In the genomic region with DNA sequence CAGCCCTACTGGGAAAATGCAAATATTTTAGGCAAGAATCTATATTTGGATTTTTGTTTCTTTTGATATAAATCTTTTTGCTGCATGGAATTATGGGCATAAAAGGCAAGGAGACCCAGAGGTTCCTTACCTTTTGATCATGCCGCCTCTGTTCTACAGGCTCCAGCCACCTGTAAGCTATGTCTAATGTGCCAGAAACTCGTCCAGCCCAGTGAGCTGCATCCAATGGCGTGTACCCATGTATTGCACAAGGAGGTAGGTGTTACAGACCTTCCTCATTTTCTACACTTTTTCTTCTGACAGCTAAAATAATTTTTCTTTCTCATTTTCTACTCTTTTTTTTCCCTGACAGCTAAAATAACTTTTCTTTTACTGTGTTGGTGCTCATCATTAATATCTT, we compare ENCODE assay signal across 15 cellular contexts. TPM values are rescaled to one million over a fixed set of nuclear protein-coding genes. Genes with fewer than 3 reads are reported as not detected.
A peak's percentile ranks its signal among the peaks of the same experiment; 100 is the strongest.
DNase-seq lines count a peak whose midpoint lies in the region; ATAC-seq and TF ChIP-seq lines count a peak whose summit lies in the region.
"Had no signal": no experiment of that assay in that cellular context is flagged by ENCODE, and none has a peak within 500 bp of the region (broad histone marks: within the 10 kb centered on the region; RNA-seq: fewer than 3 reads in every experiment).

No MANE protein-coding gene starts in this region.

- TF ChIP-seq POLR2A in IMR-90 (IDR thresholded peaks at IDR 0.05; ENCODE audit: low read depth, low read length) = no peak
- no peak for TF ChIP-seq POLR2A in sigmoid colon (IDR thresholded peaks at IDR 0.05)

- no peak overlapping the region for H4K5ac ChIP-seq in IMR-90 (ENCODE audit: low read depth, low read length)

- H3K56ac ChIP-seq in IMR-90 (ENCODE audit: extremely low read depth, insufficient read depth, low read length) = no peak overlapping the region

- no peak overlapping the region; the same call in 1 of the 2 replicates for H2BK120ac ChIP-seq in IMR-90 (ENCODE audit: low read depth, low read length)

- CTCF ChIA-PET in CD4-positive, alpha-beta memory T cell (lab: Charles Lee; ENCODE audit: partially characterized antibody) = interaction anchor here (1.0 kb wide), 1 partner anchor 105 kb away, joined by 3 read pairs; a partner anchor contains a TSS
- CTCF ChIA-PET in IMR-90 (lab: Yijun Ruan, JAX) = no interaction called here

- no peak overlapping the region for H2AFZ ChIP-seq in IMR-90 (replicated peaks; ENCODE audit: low read length, poor library complexity)

- no peak for TF ChIP-seq EP300 in sigmoid colon (IDR thresholded peaks at IDR 0.05)

- peaks cover 5 to 15% of the 10 kb centered on the region in 2 experiments for H3K79me1 ChIP-seq in IMR-90 (ENCODE audit: low read depth in 1 of 2, low read length in 2 of 2)

- intact Hi-C loops in CD4-positive, alpha-beta memory T cell (cut with micrococcal nuclease) = no loop called here
- intact Hi-C loops in IMR-90 (cut with micrococcal nuclease) (no loop called here), sigmoid colon (cut with DNase I) (no loop called here)

- H4K20me1 ChIP-seq in IMR-90 (ENCODE audit: insufficient read depth, low read length) = no peaks in the 10 kb centered on the region

- H3K4me3 Mint-ChIP-seq in CD4-positive, alpha-beta memory T cell = peak overlapping the region in 5 of 8 donors; percentile 6 to 94 (median 19)
- H3K4me3 Mint-ChIP-seq in chondrocyte (ENCODE audit: unreplicated experiment) (no peak overlapping the region), nephron progenitor cell (no peak overlapping the region)

- no peak overlapping the region for H3K18ac ChIP-seq in IMR-90 (ENCODE audit: low read depth, low read length)

- H2BK5ac ChIP-seq in IMR-90 (ENCODE audit: low read depth, low read length, poor library complexity, severe bottlenecking) = no peak overlapping the region

- no peak overlapping the region for H3K4me3 ChIP-seq in CD4-positive, alpha-beta memory T cell (ENCODE audit: low read length in 2 of 2)
- H3K4me3 ChIP-seq in IMR-90 (ENCODE audit: insufficient read depth, low read depth, low read length) (no peak overlapping the region), sigmoid colon (no peak overlapping the region)
- H3K4me3 ChIP-seq: A549, GM12878, HAP-1 had no signal

- TF ChIP-seq CTCF in IMR-90 (conservative IDR thresholded peaks at IDR 0.05; ENCODE audit: low read depth, low read length) = no peak
- TF ChIP-seq CTCF in chondrocyte (IDR thresholded peaks at IDR 0.05) = no peak
- no peak for TF ChIP-seq CTCF in sigmoid colon (IDR thresholded peaks at IDR 0.05)
- TF ChIP-seq CTCF in nephron progenitor cell (IDR thresholded peaks at IDR 0.05) = no peak

- no peak overlapping the region for H4K8ac ChIP-seq in IMR-90 (ENCODE audit: low read depth in 2 of 2, low read length in 2 of 2)

- no peak overlapping the region for H3K4me2 ChIP-seq in IMR-90 (ENCODE audit: low read depth, low read length)
- H3K4me2 ChIP-seq: A549 had no signal

- H3K23ac ChIP-seq in IMR-90 (ENCODE audit: low read depth, low read length) = no peak overlapping the region

- no TSS peak for BruUV-seq in IMR-90 (replicated peaks; lab: Mats Ljungman, UMichigan)

- no peak overlapping the region; the same call in 2 of the 3 replicates for H2BK15ac ChIP-seq in IMR-90 (ENCODE audit: low read depth, low read length)

- peaks cover 24% of the 10 kb centered on the region for H3K9me1 ChIP-seq in IMR-90 (ENCODE audit: insufficient read depth, low read length)

- H2AK9ac ChIP-seq in IMR-90 (replicated peaks; ENCODE audit: low read depth, low read length, poor library complexity) = no peak overlapping the region

- H3K36me3 Mint-ChIP-seq in CD4-positive, alpha-beta memory T cell = peaks cover 49 to 59% of the 10 kb centered on the region in 2 donors
- peaks cover 21% of the 10 kb centered on the region for H3K36me3 Mint-ChIP-seq in chondrocyte (ENCODE audit: low read depth)
- peaks cover 69% of the 10 kb centered on the region for H3K36me3 Mint-ChIP-seq in nephron progenitor cell (ENCODE audit: low read depth)

- no peak overlapping the region for H3K9ac ChIP-seq in IMR-90 (ENCODE audit: low read depth, low read length)

- no peaks in the 10 kb centered on the region for H3K9me3 Mint-ChIP-seq in CD4-positive, alpha-beta memory T cell
- no peaks in the 10 kb centered on the region for H3K9me3 Mint-ChIP-seq in chondrocyte (ENCODE audit: low read depth)
- H3K9me3 Mint-ChIP-seq in nephron progenitor cell = no peaks in the 10 kb centered on the region

- no peaks in the 10 kb centered on the region for H3K9me3 ChIP-seq in CD4-positive, alpha-beta memory T cell (ENCODE audit: control insufficient read depth in 1 of 2, low read length in 2 of 2)
- no peaks in the 10 kb centered on the region for H3K9me3 ChIP-seq in IMR-90 (ENCODE audit: control insufficient read depth, insufficient read depth, low read length)
- no peaks in the 10 kb centered on the region for H3K9me3 ChIP-seq in sigmoid colon
- H3K9me3 ChIP-seq: A549, BE2C, HAP-1 had no signal

- no peak for TF ChIP-seq RAD21 in IMR-90 (IDR thresholded peaks at IDR 0.05; ENCODE audit: low read length)

- no peak overlapping the region for H2AK5ac ChIP-seq in IMR-90 (ENCODE audit: low read depth, low read length)

- peaks cover 53% of the 10 kb centered on the region for H3K4me1 ChIP-seq in CD4-positive, alpha-beta memory T cell (ENCODE audit: insufficient read depth, low read length)
- H3K4me1 ChIP-seq in IMR-90 (ENCODE audit: control insufficient read depth, insufficient read depth, low read length) (peaks cover 13% of the 10 kb centered on the region), sigmoid colon (peaks cover 0 to 11% (median 0%) of the 10 kb centered on the region in 4 donors)
- H3K4me1 ChIP-seq: BE2C had no signal

- WGBS in IMR-90 (ENCODE audit: extremely low coverage in 2 of 2, insufficient read length in 1 of 2), 2 experiments = 93% methylated on average over 3 of the region's 3 CpGs; no CpG with 5 or more reads in 1 of the 2 experiments
- WGBS in sigmoid colon, 2 donors = 93 to 95% methylated on average over 3 of the region's 3 CpGs

- H3K4ac ChIP-seq in IMR-90 (ENCODE audit: low read depth, low read length) = 0 out of 2 replicates have a peak overlapping the region, but pooled peaks have one; percentile 93

- POLR2A ChIA-PET in CD4-positive, alpha-beta memory T cell (lab: Charles Lee; ENCODE audit: partially characterized antibody) = interaction anchor here (0.7 to 1.8 kb wide), 5 partner anchors 7 to 52 kb away, joined by 3 to 5 read pairs (median 4); a partner anchor contains a TSS
- POLR2A ChIA-PET in IMR-90 (lab: Charles Lee; ENCODE audit: unreplicated experiment) = no interaction called here

- peaks cover 46 to 81% (median 65%) of the 10 kb centered on the region in 4 donors for H3K4me1 Mint-ChIP-seq in CD4-positive, alpha-beta memory T cell
- H3K4me1 Mint-ChIP-seq in chondrocyte (ENCODE audit: low read depth) (peaks cover 22% of the 10 kb centered on the region), nephron progenitor cell (no peaks in the 10 kb centered on the region)

- peak overlapping the region in 6 of 7 donors; percentile 9 to 94 (median 69) for H3K27ac Mint-ChIP-seq in CD4-positive, alpha-beta memory T cell
- H3K27ac Mint-ChIP-seq in chondrocyte (ENCODE audit: unreplicated experiment) = peak overlapping the region; percentile 33
- H3K27ac Mint-ChIP-seq in nephron progenitor cell = no peak overlapping the region

- H2BK20ac ChIP-seq in IMR-90 (ENCODE audit: low read depth, low read length) = no peak overlapping the region

- H3K14ac ChIP-seq in IMR-90 (replicated peaks; ENCODE audit: low read depth, low read length) = no peak overlapping the region

- H3K36me3 ChIP-seq in CD4-positive, alpha-beta memory T cell (ENCODE audit: insufficient read depth, low read length) = peaks cover 31% of the 10 kb centered on the region
- H3K36me3 ChIP-seq in IMR-90 (ENCODE audit: control insufficient read depth, insufficient read depth, low read length) = peaks cover 26% of the 10 kb centered on the region
- H3K36me3 ChIP-seq in sigmoid colon = peaks cover 8 to 85% (median 32%) of the 10 kb centered on the region in 4 donors

- H3K27ac ChIP-seq in CD4-positive, alpha-beta memory T cell (ENCODE audit: low read depth, low read length) = no peak overlapping the region
- no peak overlapping the region for H3K27ac ChIP-seq in IMR-90 (ENCODE audit: insufficient read depth, low read length)
- H3K27ac ChIP-seq in sigmoid colon = no peak overlapping the region
- H3K27ac ChIP-seq: A549, C4-2B had no signal

- H3K27me3 ChIP-seq in CD4-positive, alpha-beta memory T cell (ENCODE audit: insufficient read depth, low read length) = no peaks in the 10 kb centered on the region
- no peaks in the 10 kb centered on the region for H3K27me3 ChIP-seq in IMR-90 (ENCODE audit: control insufficient read depth, insufficient read depth, low read length)
- H3K27me3 ChIP-seq in sigmoid colon = no peaks in the 10 kb centered on the region
- H3K27me3 ChIP-seq: BE2C had no signal

- DNase-seq in CD4-positive, alpha-beta memory T cell = no peak
- no peak for DNase-seq in IMR-90
- no peak for DNase-seq in chondrocyte (ENCODE audit: low spot score)
- DNase-seq in sigmoid colon = peak; percentile 5
- DNase-seq in CD1c-positive myeloid dendritic cell (ENCODE audit: extremely low spot score) = no peak
- DNase-seq in nephron progenitor cell = no peak
- DNase-seq: BE2C, Calu3, DMS 273 treated with DMSO at 0.1 percent for 48 hours, DMS79 had no signal

- no peak overlapping the region for H4K91ac ChIP-seq in IMR-90 (ENCODE audit: insufficient read depth, low read depth, low read length)

- dilution Hi-C loops in IMR-90 (cut with HindIII; ENCODE audit: low sequenced_read_pairs, unreplicated experiment) = no loop called here

- in situ Hi-C loops in IMR-90 (cut with MboI; ENCODE audit: low sequenced_read_pairs) = no loop called here

- no peak for ATAC-seq in IMR-90 (ENCODE audit: low read depth)
- no peak for ATAC-seq in HG03095 (IDR thresholded peaks at IDR 0.05; ENCODE audit: unreplicated experiment)
- ATAC-seq: A549, GM12878 had no signal

- H3K27me3 Mint-ChIP-seq in CD4-positive, alpha-beta memory T cell = no peaks in the 10 kb centered on the region
- H3K27me3 Mint-ChIP-seq in chondrocyte (ENCODE audit: low read depth) (no peaks in the 10 kb centered on the region), nephron progenitor cell (ENCODE audit: low read depth, poor library complexity) (no peaks in the 10 kb centered on the region)

RNA-seq across cellular contexts. Expression of a gene that starts 8.2 kb away (rescaled TPM):
- total RNA-seq in CD4-positive, alpha-beta memory T cell = 10 to 100 TPM; 15.3 to 15.7 TPM
- 1 to 10 TPM in 1 of 2 donors, not detected in 1; 3.8 TPM for polyA plus RNA-seq in CD4-positive, alpha-beta memory T cell
- total RNA-seq in IMR-90 (2012; rRNA removed) = 2.5 and 2.7 TPM in 2 replicates
- polyA plus RNA-seq in IMR-90 (2012; rRNA removed) = 2.4 and 2.9 TPM in 2 replicates
- polyA plus RNA-seq in IMR-90 (2012; cell fraction: cytosol; rRNA removed) = 0.60 and 0.93 TPM in 2 replicates
- 3.3 and 9.6 TPM in 2 replicates for polyA plus RNA-seq in IMR-90 (2012; cell fraction: nucleus; rRNA removed; ENCODE audit: low replicate concordance)
- 6.4 to 8.3 TPM (median 7.2 TPM) in 3 replicates for total RNA-seq in chondrocyte
- 10 to 100 TPM in 1 of 4 donors, 1 to 10 TPM in 3; 5.6 to 11.6 (median 6.6) TPM for total RNA-seq in sigmoid colon
- polyA plus RNA-seq in sigmoid colon = 1 to 10 TPM in 2 of 3 donors, under 1 TPM in 1; 0.69 to 4.2 (median 3.8) TPM

RNA-seq across cellular contexts. Expression of a gene that starts 33.1 kb away (rescaled TPM):
- 1 to 10 TPM; 2.7 to 2.9 TPM for total RNA-seq in CD4-positive, alpha-beta memory T cell
- polyA plus RNA-seq in CD4-positive, alpha-beta memory T cell = 1 to 10 TPM in 1 of 2 donors, under 1 TPM in 1; 0.65 to 1.6 TPM
- total RNA-seq in IMR-90 (2012; rRNA removed) (27.6 and 29.2 TPM in 2 replicates), chondrocyte (62.7 to 67.2 TPM (median 66.0 TPM) in 3 replicates), sigmoid colon (10 to 100 TPM; 13.2 to 24.6 (median 16.0) TPM)
- polyA plus RNA-seq in IMR-90 (2012; rRNA removed) (42.4 and 50.6 TPM in 2 replicates), sigmoid colon (1 to 10 TPM; 1.8 to 7.0 (median 3.6) TPM)
- polyA plus RNA-seq in IMR-90 (2012; cell fraction: cytosol; rRNA removed) = 13.6 and 47.9 TPM in 2 replicates
- 50.1 and 67.0 TPM in 2 replicates for polyA plus RNA-seq in IMR-90 (2012; cell fraction: nucleus; rRNA removed; ENCODE audit: low replicate concordance)

RNA-seq across cellular contexts. Expression of a gene that starts 44.7 kb away (rescaled TPM):
- total RNA-seq in CD4-positive, alpha-beta memory T cell = 10 to 100 TPM; 40.8 to 42.5 TPM
- 10 to 100 TPM; 12.7 to 25.6 TPM for polyA plus RNA-seq in CD4-positive, alpha-beta memory T cell
- total RNA-seq in IMR-90 (2012; rRNA removed) (23.6 and 26.9 TPM in 2 replicates), chondrocyte (29.2 to 32.4 TPM (median 29.9 TPM) in 3 replicates), sigmoid colon (10 to 100 TPM; 12.5 to 40.4 (median 20.4) TPM)
- polyA plus RNA-seq in IMR-90 (2012; rRNA removed) (20.0 and 23.3 TPM in 2 replicates), sigmoid colon (10 to 100 TPM in 1 of 3 donors, 1 to 10 TPM in 2; 1.8 to 19.4 (median 4.9) TPM)
- polyA plus RNA-seq in IMR-90 (2012; cell fraction: cytosol; rRNA removed) = 13.6 and 13.7 TPM in 2 replicates
- polyA plus RNA-seq in IMR-90 (2012; cell fraction: nucleus; rRNA removed; ENCODE audit: low replicate concordance) = 90.9 and 107 TPM in 2 replicates

RNA-seq across cellular contexts. Expression of a gene that starts 50.5 kb away (rescaled TPM):
- total RNA-seq in CD4-positive, alpha-beta memory T cell = 10 to 100 TPM; 41.8 to 50.1 TPM
- 10 to 100 TPM; 20.7 to 45.0 TPM for polyA plus RNA-seq in CD4-positive, alpha-beta memory T cell
- total RNA-seq in IMR-90 (2012; rRNA removed) (7.5 and 7.9 TPM in 2 replicates), chondrocyte (21.8 to 26.1 TPM (median 24.7 TPM) in 3 replicates), sigmoid colon (10 to 100 TPM; 11.1 to 23.8 (median 12.8) TPM)
- polyA plus RNA-seq in IMR-90 (2012; rRNA removed) (14.8 and 16.1 TPM in 2 replicates), sigmoid colon (10 to 100 TPM in 2 of 3 donors, 1 to 10 TPM in 1; 6.2 to 12.0 (median 10.2) TPM)
- 5.5 and 11.0 TPM in 2 replicates for polyA plus RNA-seq in IMR-90 (2012; cell fraction: cytosol; rRNA removed)
- 18.9 and 25.0 TPM in 2 replicates for polyA plus RNA-seq in IMR-90 (2012; cell fraction: nucleus; rRNA removed; ENCODE audit: low replicate concordance)

RNA-seq across cellular contexts. Expression of a gene that starts 51.1 kb away (rescaled TPM):
- 100 to 1,000 TPM; 300 to 325 TPM for total RNA-seq in CD4-positive, alpha-beta memory T cell
- polyA plus RNA-seq in CD4-positive, alpha-beta memory T cell = 10 to 100 TPM; 33.3 to 84.2 TPM
- 35.8 and 36.7 TPM in 2 replicates for total RNA-seq in IMR-90 (2012; rRNA removed)
- 48.4 and 54.3 TPM in 2 replicates for polyA plus RNA-seq in IMR-90 (2012; rRNA removed)
- 30.1 and 48.3 TPM in 2 replicates for polyA plus RNA-seq in IMR-90 (2012; cell fraction: cytosol; rRNA removed)
- 117 and 148 TPM in 2 replicates for polyA plus RNA-seq in IMR-90 (2012; cell fraction: nucleus; rRNA removed; ENCODE audit: low replicate concordance)
- 42.8 to 71.0 TPM (median 43.0 TPM) in 3 replicates for total RNA-seq in chondrocyte
- total RNA-seq in sigmoid colon = 10 to 100 TPM; 22.1 to 55.1 (median 31.1) TPM
- 100 to 1,000 TPM in 1 of 3 donors, 10 to 100 TPM in 2; 18.0 to 116 (median 21.7) TPM for polyA plus RNA-seq in sigmoid colon

Comparison
In these comparisons a context has a peak if more than half of its experiments do, and no peak if none do; other contexts are left out.
1. H3K4me3 Mint-ChIP-seq: peak in CD4-positive, alpha-beta memory T cell (5 of 8); none in chondrocyte (single experiment) and nephron progenitor cell (single experiment).